24 cellular contexts compared by ENCODE assay signal in genomic region chr2:55139305-55139704, GRCh38.
DNase-seq lines count a peak whose midpoint lies in the region; ATAC-seq, FAIRE-seq and TF ChIP-seq lines count a peak whose summit lies in the region.
"Had no signal": no experiment of that assay in that cellular context is flagged by ENCODE, and none has a peak within 500 bp of the region (broad histone marks: within the 10 kb centered on the region; RNA-seq: fewer than 3 reads in every experiment).

No MANE protein-coding gene starts in this region.

- no peak for TF ChIP-seq RAD21 in K562 (CRISPR knock-in tag; conservative IDR thresholded peaks at IDR 0.05 in 1 of 2, IDR thresholded peaks at IDR 0.05 in 1 of 2)

- no peaks in the 10 kb centered on the region for H3K36me3 ChIP-seq in HEK293 (ENCODE audit: control insufficient read depth in 2 of 2, insufficient read depth in 1 of 2, low read length in 2 of 2)
- H3K36me3 ChIP-seq in K562 (ENCODE audit: control insufficient read depth, insufficient read depth, low read length), result no peaks in the 10 kb centered on the region; the same call in 2 of the 3 replicates
- no peaks in the 10 kb centered on the region for H3K36me3 ChIP-seq in esophagus squamous epithelium

- H3K27ac ChIP-seq in HEK293 (ENCODE audit: extremely low read depth, low read depth, low read length), result no peak overlapping the region
- peak overlapping the region; percentile 96 for H3K27ac ChIP-seq in K562 (ENCODE audit: extremely low read depth, low read depth, low read length)
- H3K27ac ChIP-seq in esophagus squamous epithelium, result peak overlapping the region in 3 of 4 donors; percentile 50 to 60 (median 52)
- peak overlapping the region; percentile 96 for H3K27ac ChIP-seq in temporal lobe (ENCODE audit: low read depth, low read length)
- H3K27ac ChIP-seq: A549, HL-60 had no signal

- intact Hi-C loops in K562 (cut with micrococcal nuclease) (no loop called here), esophagus squamous epithelium (cut with DNase I) (no loop called here)

- POLR2A ChIA-PET in HEK293 (lab: Yijun Ruan, JAX), result no interaction called here
- POLR2A ChIA-PET in K562 (lab: Yijun Ruan, JAX), result interaction anchor here (0.6 to 4.3 kb wide), 8 partner anchors 11 to 89 kb away, joined by 3 to 26 read pairs (median 7); partner anchors contain the start of gene RTN4

- peak overlapping the region; percentile 8 to 73; a peak in 3 of 4 replicates for H3K9ac ChIP-seq in K562 (ENCODE audit: insufficient read depth in 1 of 2, low read depth in 2 of 2, low read length in 2 of 2)
- H3K9ac ChIP-seq: SK-N-SH had no signal

- peak overlapping the region; percentile 71 for H3K4me2 ChIP-seq in K562 (ENCODE audit: insufficient read depth, low read length)
- H3K4me2 ChIP-seq: A549, SK-N-SH had no signal

- no peak for FAIRE-seq in K562 (lab: Jason Lieb, UNC)
- FAIRE-seq: A549, GM12891, GM19239, H54 had no signal

- no peak for TF ChIP-seq CTCF in HEK293 (tag by site-specific recombination; IDR thresholded peaks at IDR 0.05)
- no peak for TF ChIP-seq CTCF in K562 (IDR thresholded peaks at IDR 0.05 in 2 of 3, conservative IDR thresholded peaks at IDR 0.05 in 1 of 3; ENCODE audit: insufficient read depth in 2 of 3, low read depth in 1 of 3, low read length in 3 of 3)
- no peak for TF ChIP-seq CTCF in esophagus squamous epithelium (IDR thresholded peaks at IDR 0.05)

- no peak; the same call in 1 of the 2 replicates for TF ChIP-seq EP300 in K562 (IDR thresholded peaks at IDR 0.05; ENCODE audit: low read length)

- 38% methylated on average over 3 of the region's 3 CpGs for WGBS in K562 (ENCODE audit: insufficient coverage, low coverage, missing lambda C conversion rate)
- WGBS in esophagus squamous epithelium, 2 donors, result 84 to 85% methylated on average over 3 of the region's 3 CpGs

- H3K4me3 ChIP-seq in HEK293 (ENCODE audit: low read depth, low read length) (no peak overlapping the region), K562 (no peak overlapping the region), esophagus squamous epithelium (no peak overlapping the region)
- H3K4me3 ChIP-seq: A549 had no signal

- no peaks in the 10 kb centered on the region for H4K20me1 ChIP-seq in K562 (replicated peaks; ENCODE audit: control insufficient read depth, insufficient read depth, low read length)

- H2AFZ ChIP-seq in K562 (ENCODE audit: low read depth, low read length), result peak overlapping the region; percentile 35

- in situ Hi-C loops in K562 (cut with MboI), result no loop called here

- CTCF ChIA-PET in HEK293 (lab: Yijun Ruan, JAX), result interaction anchor here (1.2 kb wide), 1 partner anchor 17 kb away, joined by 4 read pairs; no protein-coding TSS in a partner anchor
- CTCF ChIA-PET in K562 (lab: Yijun Ruan, JAX; ENCODE audit: low intra/inter-chr PET ratio), result no interaction called here

- no peaks in the 10 kb centered on the region for H3K79me2 ChIP-seq in K562 (ENCODE audit: control insufficient read depth, insufficient read depth, low read length)

- H3K4me1 ChIP-seq in HEK293 (ENCODE audit: control insufficient read depth, insufficient read depth, low read length) (peaks cover 4% of the 10 kb centered on the region; the same call in 1 of the 2 replicates), K562 (replicated peaks in 1 of 2; ENCODE audit: control insufficient read depth in 2 of 2, insufficient read depth in 2 of 2, low read length in 2 of 2) (peaks cover 48 to 74% of the 10 kb centered on the region in 2 experiments), esophagus squamous epithelium (peaks cover 10 to 56% (median 18%) of the 10 kb centered on the region in 3 donors)

- TF ChIP-seq POLR2A in K562 (conservative IDR thresholded peaks at IDR 0.05), result no peak
- TF ChIP-seq POLR2A in esophagus squamous epithelium (IDR thresholded peaks at IDR 0.05), result no peak

- no TSS peak for BruUV-seq in K562 (replicated peaks; lab: Mats Ljungman, UMichigan)

- H3K9me3 ChIP-seq in HEK293 (ENCODE audit: control insufficient read depth, insufficient read depth, low read depth, low read length), result no peaks in the 10 kb centered on the region
- H3K9me3 ChIP-seq in K562 (replicated peaks; ENCODE audit: control insufficient read depth, insufficient read depth, low read depth, low read length), result no peaks in the 10 kb centered on the region; the same call in 1 of the 2 replicates
- no peaks in the 10 kb centered on the region for H3K9me3 ChIP-seq in esophagus squamous epithelium
- H3K9me3 ChIP-seq: A549, SK-N-SH had no signal

- no peak for DNase-seq in K562 (ENCODE audit: extremely low read depth in 1 of 4, low spot score in 3 of 4)
- DNase-seq in esophagus squamous epithelium (lab: John Stamatoyannopoulos, UW), result no peak
- DNase-seq in NCI-H82 (lab: John Stamatoyannopoulos, UW), result no peak
- DNase-seq in AML-193 (lab: John Stamatoyannopoulos, UW), result no peak
- no peak for DNase-seq in cerebellar nuclear complex (lab: John Stamatoyannopoulos, UW)
- DNase-seq: CD8-positive, alpha-beta T cell; DMS79 treated with DMSO at 0.1 percent for 48 hours; GF-D8; Kasumi-1; NCI-H1092 treated with DMSO at 0.1 percent for 48 hours; NCI-H187 treated with DMSO at 0.1 percent for 48 hours; NCI-H2171 treated with DMSO at 0.1 percent for 48 hours; NCI-H524 treated with DMSO at 0.1 percent for 48 hours; NCI-H774; NK-92 treated with Interleukin-12 subunit alpha and Interleukin-12 subunit beta, amount 100 ng/mL, for 24 hours; PC-3; SK-N-SH had no signal

- ATAC-seq in K562, result no peak
- ATAC-seq: A549; CD8-positive, alpha-beta T cell; PC-3 had no signal

- H3K9me1 ChIP-seq in K562 (ENCODE audit: control insufficient read depth, insufficient read depth, low read length), result no peaks in the 10 kb centered on the region

- H3K27me3 ChIP-seq in K562 (ENCODE audit: control insufficient read depth in 2 of 2, insufficient read depth in 2 of 2, low read length in 2 of 2), result no peaks in the 10 kb centered on the region
- no peaks in the 10 kb centered on the region for H3K27me3 ChIP-seq in esophagus squamous epithelium

TF ChIP-seq in HEK293, 187 proteins besides CTCF, POLR2A, EP300 and RAD21:
- TF ChIP-seq ZNF169 (tag by site-specific recombination; IDR thresholded peaks at IDR 0.05) (no peak), KLF10 (tag by site-specific recombination; IDR thresholded peaks at IDR 0.05) (no peak), ZNF341 (tag by site-specific recombination; IDR thresholded peaks at IDR 0.05; ENCODE audit: low read depth) (0 out of 2 replicates have a peak, but pooled peaks have one; percentile 46)

TF ChIP-seq in K562, 482 proteins besides CTCF, POLR2A, EP300 and RAD21 (continues in another document):
- no peak for TF ChIP-seq SFPQ (IDR thresholded peaks at IDR 0.05; ENCODE audit: low read depth, low read length)
- TF ChIP-seq TCF15 (CRISPR knock-in tag; IDR thresholded peaks at IDR 0.05), result no peak
- no peak for TF ChIP-seq CLOCK (CRISPR knock-in tag; IDR thresholded peaks at IDR 0.05; ENCODE audit: borderline replicate concordance)
- TF ChIP-seq POLR2G (IDR thresholded peaks at IDR 0.05; ENCODE audit: low read depth, low read length), result no peak
- 0 out of 2 replicates have a peak, but pooled peaks have one; percentile 21 for TF ChIP-seq GTF2E2 (tag; IDR thresholded peaks at IDR 0.05)
- TF ChIP-seq NR2C1 (IDR thresholded peaks at IDR 0.05), result no peak
- 0 out of 2 replicates have a peak, but pooled peaks have one; percentile 1 for TF ChIP-seq NR2C1 (tag; IDR thresholded peaks at IDR 0.05)
